Comparison of ENCODE assay signal across 15 cellular contexts in genomic region chr22:24076091-24076867, GRCh38.
"Had no signal": no experiment of that assay in that cellular context is flagged by ENCODE, and none has a peak within 500 bp of the region (broad histone marks: within the 10 kb centered on the region; RNA-seq: fewer than 3 reads in every experiment).

No MANE protein-coding gene starts in this region.

- H3K27ac ChIP-seq: cardiac muscle cell, colonic mucosa, hepatocyte, pancreas, skin epidermis, thyroid gland, vagina had no signal

- H3K4me1 ChIP-seq: ascending aorta, colonic mucosa, pancreas, thyroid gland, vagina had no signal

- ATAC-seq: activated CD4-positive, CD25-positive, alpha-beta regulatory T cell treated with anti-CD3 and anti-CD28 coated beads, Interleukin-2, amount 50 U/mL, for 24 hours; activated CD8-positive, alpha-beta memory T cell treated with anti-CD3 and anti-CD28 coated beads, Interleukin-2, amount 10 ng/mL, durations not matched to agents 7 days and 5 days; activated naive CD8-positive, alpha-beta T cell treated with anti-CD3 and anti-CD28 coated beads, Interleukin-2, amount 50 U/mL, for 24 hours; activated T-cell treated with anti-CD3 and anti-CD28 coated beads, Interleukin-2, amount 50 U/mL, for 4 hours; pancreas had no signal

- FAIRE-seq: kidney, pancreas had no signal

- H3K27me3 ChIP-seq: ascending aorta, cardiac muscle cell, colonic mucosa, hepatocyte, pancreas, thyroid gland, vagina had no signal

- DNase-seq: activated CD4-positive, alpha-beta T cell treated with anti-CD3 and anti-CD28 coated beads, Interleukin-2, amount 50 U/mL, for 48 hours; activated CD8-positive, alpha-beta memory T cell treated with anti-CD3 and anti-CD28 coated beads, Interleukin-2, amount 10 ng/mL, durations not matched to agents 7 days and 5 days; activated naive CD4-positive, alpha-beta T cell; activated naive CD8-positive, alpha-beta T cell treated with anti-CD3 and anti-CD28 coated beads, Interleukin-2, amount 50 U/mL, for 24 hours; activated T-cell treated with anti-CD3 and anti-CD28 coated beads, Interleukin-2, amount 50 U/mL, for 4 hours; colonic mucosa; kidney; pancreas; thyroid gland had no signal

- H3K4me3 ChIP-seq: ascending aorta, cardiac muscle cell, colonic mucosa, hepatocyte, pancreas, skin epidermis, thyroid gland, vagina had no signal

- H3K9me3 ChIP-seq: ascending aorta, colonic mucosa, pancreas, thyroid gland, vagina had no signal
